Comparison of ENCODE assay signal across 8 cellular contexts in the genomic region with DNA sequence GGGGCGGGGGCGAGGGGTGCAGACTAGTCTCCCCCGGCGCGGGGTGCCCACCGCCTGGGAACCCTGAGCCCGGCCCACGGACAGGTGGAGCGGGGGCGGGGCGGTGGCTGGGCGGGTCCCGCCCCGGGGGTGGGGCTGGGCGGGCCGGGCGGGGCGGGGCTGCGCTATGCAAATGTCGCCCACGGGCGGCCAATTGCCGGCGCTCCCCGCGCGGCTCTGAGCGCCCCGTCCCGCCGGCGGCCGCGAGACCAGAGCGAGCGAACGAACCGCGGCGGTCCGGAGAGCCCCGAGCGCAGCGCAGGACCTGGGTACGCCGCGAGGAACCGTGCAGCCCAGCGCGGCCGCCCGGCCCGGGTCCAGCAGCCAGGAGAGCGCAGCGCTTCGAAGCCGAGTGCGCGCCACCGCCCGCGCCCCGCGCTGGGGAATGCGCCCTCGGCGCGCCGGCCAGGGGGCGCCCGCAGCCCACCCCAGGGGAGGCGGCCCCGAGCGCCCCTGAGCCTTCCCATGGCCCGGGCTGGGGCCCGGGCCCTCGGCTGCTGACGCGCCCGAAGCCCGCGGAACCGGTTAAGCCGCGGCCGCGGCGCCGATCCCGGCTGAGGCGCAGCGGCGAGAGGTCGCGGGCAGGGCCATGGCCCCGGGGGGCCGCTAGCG. TPM values are rescaled to one million over a fixed set of nuclear protein-coding genes. Genes with fewer than 3 reads are reported as not detected.
DNase-seq lines count a peak whose midpoint lies in the region; ATAC-seq, FAIRE-seq and TF ChIP-seq lines count a peak whose summit lies in the region.

A gene (plus strand): TSS at position 485 of the 651 bp plus-strand sequence. CDS start 4,299 bp downstream, outside the sequence.

- peaks cover 6% of the 10 kb centered on the region for H3K4me1 Mint-ChIP-seq in activated naive CD4-positive, alpha-beta T cell treated with anti-CD3 and anti-CD28 coated beads for 36 hours (ENCODE audit: low read depth)

- H3K36me3 Mint-ChIP-seq in activated naive CD4-positive, alpha-beta T cell treated with anti-CD3 and anti-CD28 coated beads for 36 hours (ENCODE audit: low read depth): no peaks in the 10 kb centered on the region

- H3K27ac Mint-ChIP-seq in activated naive CD4-positive, alpha-beta T cell treated with anti-CD3 and anti-CD28 coated beads for 36 hours: no peak within 1 kb of the TSS

- H3K4me1 ChIP-seq in parathyroid adenoma (peaks cover 44% of the 10 kb centered on the region), tibial artery (peaks cover 0 to 79% (median 57%) of the 10 kb centered on the region in 4 donors)

- H3K36me3 ChIP-seq in parathyroid adenoma (ENCODE audit: control insufficient read depth, insufficient read depth, low read length) (no peaks in the 10 kb centered on the region), tibial artery (peaks cover 0 to 3% (median 0%) of the 10 kb centered on the region in 3 donors)

- FAIRE-seq in RCC 7860 (lab: Jason Lieb, UNC): no peak

- peaks cover 26% of the 10 kb centered on the region for H3K27me3 Mint-ChIP-seq in activated naive CD4-positive, alpha-beta T cell treated with anti-CD3 and anti-CD28 coated beads for 36 hours (ENCODE audit: low read depth)

- H3K9ac ChIP-seq in parathyroid adenoma: no peak within 1 kb of the TSS

- H3K9me3 Mint-ChIP-seq in activated naive CD4-positive, alpha-beta T cell treated with anti-CD3 and anti-CD28 coated beads for 36 hours: no peaks in the 10 kb centered on the region

- peak within 1 kb of the TSS; percentile 89 for H2AFZ ChIP-seq in parathyroid adenoma

- ATAC-seq in HG03108 (IDR thresholded peaks at IDR 0.05; ENCODE audit: unreplicated experiment): peak; percentile 64

- H3K27me3 ChIP-seq in parathyroid adenoma (ENCODE audit: control insufficient read depth, insufficient read depth, low read length) (no peaks in the 10 kb centered on the region), tibial artery (no peaks in the 10 kb centered on the region)

- H3K9me3 ChIP-seq in parathyroid adenoma (ENCODE audit: control insufficient read depth, low read length): no peaks in the 10 kb centered on the region
- no peaks in the 10 kb centered on the region for H3K9me3 ChIP-seq in tibial artery

- DNase-seq in SIG-M5 treated with dmso at 0.1 percent for 504 hours (lab: John Stamatoyannopoulos, UW; ENCODE audit: unreplicated experiment) (peak; percentile 52), SIG-M5 (lab: John Stamatoyannopoulos, UW) (no peak), RCC 7860 (ENCODE audit: low spot score) (peak; percentile 4), glomerular endothelial cell (ENCODE audit: extremely low read depth, low read depth, low spot score) (no peak), tibial artery (peak; percentile 35 to 80)
- peak; percentile 50 for DNase-seq in activated naive CD4-positive, alpha-beta T cell treated with anti-CD3 and anti-CD28 coated beads for 36 hours

- peak within 1 kb of the TSS; percentile 65 for H3K4me3 Mint-ChIP-seq in activated naive CD4-positive, alpha-beta T cell treated with anti-CD3 and anti-CD28 coated beads for 36 hours

- TF ChIP-seq CTCF in parathyroid adenoma (IDR thresholded peaks at IDR 0.05) (no peak), tibial artery (IDR thresholded peaks at IDR 0.05) (peak in 1 of 2 experiments; percentile 27)

- H3K4me2 ChIP-seq in parathyroid adenoma (ENCODE audit: low read length): peak within 1 kb of the TSS; percentile 80

- CTCF ChIA-PET in activated naive CD4-positive, alpha-beta T cell treated with anti-CD3 and anti-CD28 coated beads for 36 hours (lab: Charles Lee): no interaction called here

- intact Hi-C loops in activated naive CD4-positive, alpha-beta T cell treated with anti-CD3 and anti-CD28 coated beads for 36 hours (cut with micrococcal nuclease): loop anchor here (1.0 to 2.0 kb wide), 2 partner anchors 34 to 38 kb away; no protein-coding TSS in a partner anchor
- intact Hi-C loops in tibial artery (cut with DNase I; ENCODE audit: low total_unique reads): no loop called here

- H3K4me3 ChIP-seq in parathyroid adenoma (ENCODE audit: low read depth, low read length) (peak within 1 kb of the TSS; percentile 36), tibial artery (peak within 1 kb of the TSS; percentile 54 to 58)

- H3K27ac ChIP-seq in parathyroid adenoma: peak within 1 kb of the TSS; percentile 49
- H3K27ac ChIP-seq in tibial artery: peak within 1 kb of the TSS; percentile 53 to 87

- H3K79me2 ChIP-seq in parathyroid adenoma: no peaks in the 10 kb centered on the region

RNA-seq across cellular contexts. Expression of the gene that starts here (rescaled TPM):
- not detected for total RNA-seq in activated naive CD4-positive, alpha-beta T cell treated with anti-CD3 and anti-CD28 coated beads for 36 hours
- 95.6 and 106 TPM in 2 replicates for total RNA-seq in glomerular endothelial cell

Comparison
In these comparisons a context has a peak if more than half of its experiments do, and no peak if none do; other contexts are left out.
1. RNA of the gene that starts here (total RNA-seq): 95.6 to 106 TPM in glomerular endothelial cell; not detected in activated naive CD4-positive, alpha-beta T cell treated with anti-CD3 and anti-CD28 coated beads for 36 hours; every median in the first group is over 10 times any median in the second.
2. DNase-seq: peak in SIG-M5 treated with dmso at 0.1 percent for 504 hours (single experiment), RCC 7860 (single experiment) and tibial artery (2 of 2); none in SIG-M5 (single experiment) and glomerular endothelial cell (single experiment).
3. Peak in DNase-seq in activated naive CD4-positive, alpha-beta T cell treated with anti-CD3 and anti-CD28 coated beads for 36 hours; RNA of the gene not detected or under 1 TPM.